In genomic region chr19:44752123-44752815, GRCh38 we compare ENCODE assay signal across 10 cellular contexts. TPM values are rescaled to one million over a fixed set of nuclear protein-coding genes. Genes with fewer than 3 reads are reported as not detected.
DNase-seq lines count a peak whose midpoint lies in the region; ATAC-seq, FAIRE-seq and TF ChIP-seq lines count a peak whose summit lies in the region.
"Had no signal": no experiment of that assay in that cellular context is flagged by ENCODE, and none has a peak within 500 bp of the region (broad histone marks: within the 10 kb centered on the region; RNA-seq: fewer than 3 reads in every experiment).

No MANE protein-coding gene starts in this region.

- peaks cover 93% of the 10 kb centered on the region for H3K4me1 ChIP-seq in left ventricle myocardium inferior
- peaks cover 54% of the 10 kb centered on the region for H3K4me1 ChIP-seq in astrocyte (ENCODE audit: insufficient read depth, low read length)
- peaks cover 56% of the 10 kb centered on the region for H3K4me1 ChIP-seq in mucosa of descending colon (ENCODE audit: low read depth)
- peaks cover 0 to 29% of the 10 kb centered on the region in 2 donors for H3K4me1 ChIP-seq in uterus

- H4K20me1 ChIP-seq in astrocyte (ENCODE audit: insufficient read depth, low read length), result peaks cover 55% of the 10 kb centered on the region

- FAIRE-seq in astrocyte (lab: Jason Lieb, UNC), result no peak
- FAIRE-seq in RCC 7860 (lab: Jason Lieb, UNC), result no peak

- peaks cover 12% of the 10 kb centered on the region for H3K36me3 Mint-ChIP-seq in astrocyte (ENCODE audit: low read depth, unreplicated experiment)

- DNase-seq in left ventricle myocardium inferior (no peak), Right ventricle myocardium superior (no peak), astrocyte (ENCODE audit: low read depth) (no peak), mucosa of descending colon (peak in 2 of 3 donors; percentile 11 to 16), uterus (no peak), RCC 7860 (ENCODE audit: low spot score) (no peak), occipital lobe (lab: John Stamatoyannopoulos, UW) (no peak)
- DNase-seq: activated CD4-positive, alpha-beta T cell treated with anti-CD3 and anti-CD28 coated beads, Interleukin-2, amount 50 U/mL, for 1 hour; DMS153 had no signal

- H3K27ac Mint-ChIP-seq in astrocyte (ENCODE audit: unreplicated experiment), result no peak overlapping the region

- H3K9me3 Mint-ChIP-seq in astrocyte (ENCODE audit: unreplicated experiment), result no peaks in the 10 kb centered on the region

- peaks cover 47% of the 10 kb centered on the region for H3K36me3 ChIP-seq in left ventricle myocardium inferior
- peaks cover 5% of the 10 kb centered on the region for H3K36me3 ChIP-seq in astrocyte (ENCODE audit: insufficient read depth, low read length)
- no peaks in the 10 kb centered on the region for H3K36me3 ChIP-seq in mucosa of descending colon (ENCODE audit: low read depth)
- H3K36me3 ChIP-seq in uterus, result no peaks in the 10 kb centered on the region

- H3K4me2 ChIP-seq in astrocyte (ENCODE audit: low read length), result peak overlapping the region; percentile 92

- no peak overlapping the region for H3K9ac ChIP-seq in astrocyte (ENCODE audit: low read length)

- H2AFZ ChIP-seq in astrocyte (ENCODE audit: low read depth, low read length), result no peak overlapping the region

- H3K27ac ChIP-seq in left ventricle myocardium inferior (replicated peaks) (peak overlapping the region; percentile 98), astrocyte (ENCODE audit: low read depth, low read length) (no peak overlapping the region), uterus (peak overlapping the region; percentile 83 to 87)

- TF ChIP-seq POLR2A in uterus (IDR thresholded peaks at IDR 0.05), result no peak

- peak overlapping the region; percentile 73 for H3K4me3 ChIP-seq in left ventricle myocardium inferior
- no peak overlapping the region for H3K4me3 ChIP-seq in astrocyte (ENCODE audit: insufficient read depth, low read depth, low read length)
- no peak overlapping the region for H3K4me3 ChIP-seq in mucosa of descending colon
- no peak overlapping the region for H3K4me3 ChIP-seq in uterus

- peak overlapping the region; percentile 18 for H3K4me3 Mint-ChIP-seq in astrocyte (ENCODE audit: unreplicated experiment)

- peaks cover 8% of the 10 kb centered on the region for H3K27me3 Mint-ChIP-seq in astrocyte (ENCODE audit: low read depth, unreplicated experiment)

- intact Hi-C loops in left ventricle myocardium inferior (cut with micrococcal nuclease) (no loop called here), Right ventricle myocardium superior (cut with DNase I) (no loop called here), mucosa of descending colon (cut with DNase I, micrococcal nuclease) (no loop called here), uterus (cut with DNase I; ENCODE audit: low total_unique reads) (no loop called here)

- TF ChIP-seq CTCF in left ventricle myocardium inferior (IDR thresholded peaks at IDR 0.05; ENCODE audit: borderline replicate concordance) (no peak), astrocyte (IDR thresholded peaks at IDR 0.05; ENCODE audit: insufficient read depth, low read depth, low read length) (no peak), mucosa of descending colon (IDR thresholded peaks at IDR 0.05) (no peak), uterus (IDR thresholded peaks at IDR 0.05) (no peak)

- H3K9me3 ChIP-seq in left ventricle myocardium inferior (replicated peaks) (no peaks in the 10 kb centered on the region), astrocyte (ENCODE audit: insufficient read depth, low read depth, low read length) (no peaks in the 10 kb centered on the region), mucosa of descending colon (no peaks in the 10 kb centered on the region), uterus (no peaks in the 10 kb centered on the region)

- H3K79me2 ChIP-seq in astrocyte (ENCODE audit: insufficient read depth, low read length), result peaks cover 36% of the 10 kb centered on the region

- ATAC-seq in Right ventricle myocardium superior (ENCODE audit: poor library complexity), result no peak
- no peak for ATAC-seq in mucosa of descending colon
- no peak for ATAC-seq in GM21717 (IDR thresholded peaks at IDR 0.05; ENCODE audit: unreplicated experiment)

- H3K27me3 ChIP-seq in left ventricle myocardium inferior (ENCODE audit: low read depth), result no peaks in the 10 kb centered on the region
- no peaks in the 10 kb centered on the region for H3K27me3 ChIP-seq in astrocyte (ENCODE audit: insufficient read depth, low read length)
- no peaks in the 10 kb centered on the region for H3K27me3 ChIP-seq in uterus

- peaks cover 30% of the 10 kb centered on the region for H3K4me1 Mint-ChIP-seq in astrocyte (ENCODE audit: low read depth, unreplicated experiment)

RNA-seq across cellular contexts. Expression of gene BCL3, which starts 3.8 kb away (rescaled TPM):
- total RNA-seq in left ventricle myocardium inferior, result 15.0 TPM
- total RNA-seq in Right ventricle myocardium superior, result 14.6 TPM
- 16.9 and 17.3 TPM in 2 replicates for total RNA-seq in astrocyte
- 100 to 1,000 TPM in 1 of 3 donors, 10 to 100 TPM in 2; 78.9 to 145 (median 90.6) TPM for total RNA-seq in mucosa of descending colon
- total RNA-seq in uterus, result 10 to 100 TPM in 2 of 4 donors, 1 to 10 TPM in 2; 3.2 to 58.8 (median 11.9) TPM
- total RNA-seq in occipital lobe, result not detected

RNA-seq across cellular contexts. Expression of gene CBLC, which starts 25.4 kb away (rescaled TPM):
- total RNA-seq in left ventricle myocardium inferior (not detected), Right ventricle myocardium superior (not detected), astrocyte (not detected in 2 replicates), mucosa of descending colon (10 to 100 TPM; 36.5 to 92.6 (median 59.1) TPM), uterus (1 to 10 TPM in 1 of 4 donors, under 1 TPM in 1, not detected in 2; 0.29 to 5.8 TPM), occipital lobe (not detected)

RNA-seq across cellular contexts. Expression of gene CEACAM16, which starts 53.3 kb away (rescaled TPM):
- not detected for total RNA-seq in left ventricle myocardium inferior
- not detected for total RNA-seq in Right ventricle myocardium superior
- total RNA-seq in astrocyte, result 0.14 TPM in 1 of 2 replicates, not detected in the other
- under 1 TPM in 1 of 3 donors, not detected in 2; 0.17 TPM for total RNA-seq in mucosa of descending colon
- total RNA-seq in uterus, result not detected
- not detected for total RNA-seq in occipital lobe

RNA-seq across cellular contexts. Expression of gene BCAM, which starts 56.6 kb away (rescaled TPM):
- 91.9 TPM for total RNA-seq in left ventricle myocardium inferior
- 86.2 TPM for total RNA-seq in Right ventricle myocardium superior
- total RNA-seq in astrocyte, result 11.5 and 14.0 TPM in 2 replicates
- total RNA-seq in mucosa of descending colon, result 10 to 100 TPM; 16.3 to 25.1 (median 20.3) TPM
- 100 to 1,000 TPM in 2 of 4 donors, 10 to 100 TPM in 1, 1 to 10 TPM in 1; 3.8 to 171 (median 111) TPM for total RNA-seq in uterus
- total RNA-seq in occipital lobe, result 2.3 TPM

Comparison
In these comparisons a context has a peak if more than half of its experiments do, and no peak if none do; other contexts are left out.
1. DNase-seq: peak in mucosa of descending colon (2 of 3); none in left ventricle myocardium inferior (single experiment), Right ventricle myocardium superior (single experiment), astrocyte (single experiment), uterus (0 of 2), RCC 7860 (single experiment) and occipital lobe (single experiment).
2. RNA of gene CBLC, which starts 25.4 kb away (total RNA-seq): 36.5 to 92.6 TPM in mucosa of descending colon; 0.29 to 5.8 TPM in uterus, not detected in left ventricle myocardium inferior (single experiment), not detected in Right ventricle myocardium superior (single experiment), not detected in astrocyte and not detected in occipital lobe (single experiment); every median in the first group is over 4 times any median in the second.